ENCODE assay signal across 14 cellular contexts in genomic region chr13:75073791-75074190, GRCh38.
"Had no signal": no experiment of that assay in that cellular context is flagged by ENCODE, and none has a peak within 500 bp of the region (broad histone marks: within the 10 kb centered on the region; RNA-seq: fewer than 3 reads in every experiment).

No MANE protein-coding gene starts in this region.

- DNase-seq: dorsolateral prefrontal cortex; effector CD4-positive, alpha-beta T cell; head of caudate nucleus; mucosa of descending colon; naive thymus-derived CD8-positive, alpha-beta T cell; right lobe of liver; stimulated activated CD4-positive, alpha-beta T cell treated with anti-CD3 and anti-CD28 coated beads, Interleukin-2, amount 100 ng/mL, for 24 hours; stimulated activated CD4-positive, alpha-beta T cell treated with anti-CD3 and anti-CD28 coated beads, Interleukin-4, amount 100 ng/mL, for 24 hours; stimulated activated naive CD4-positive, alpha-beta T cell treated with Interleukin-2 at 50 U/mL for 16 hours; stomach; testis; tibial artery had no signal

- H3K36me3 ChIP-seq: right lobe of liver, stomach, tibial artery had no signal

- H2AFZ ChIP-seq: parathyroid adenoma had no signal

- H3K4me3 ChIP-seq: dorsolateral prefrontal cortex, lung, mucosa of descending colon, right lobe of liver, stomach, testis, tibial artery had no signal

- H3K4me1 ChIP-seq: parathyroid adenoma, right lobe of liver, stomach, testis, tibial artery had no signal

- H3K9ac ChIP-seq: parathyroid adenoma had no signal

- H3K27me3 ChIP-seq: right lobe of liver, stomach, testis, tibial artery had no signal

- H3K27ac ChIP-seq: dorsolateral prefrontal cortex, parathyroid adenoma, right lobe of liver, stomach, testis, tibial artery had no signal

- H3K9me3 ChIP-seq: mucosa of descending colon, right lobe of liver, stomach, testis, tibial artery had no signal
